Comparison of ENCODE assay signal across 7 cellular contexts in genomic region chr10:98170249-98171117, GRCh38. TPM values are rescaled to one million over a fixed set of nuclear protein-coding genes. Genes with fewer than 3 reads are reported as not detected.
DNase-seq lines count a peak whose midpoint lies in the region; ATAC-seq and TF ChIP-seq lines count a peak whose summit lies in the region.

No MANE protein-coding gene starts in this region.

- H3K27me3 ChIP-seq in prostate gland (replicated peaks; ENCODE audit: insufficient read depth): no peaks in the 10 kb centered on the region

- H3K27ac Mint-ChIP-seq in Calu3 (ENCODE audit: unreplicated experiment): no peak overlapping the region
- H3K27ac Mint-ChIP-seq in activated CD4-positive, alpha-beta T cell treated with anti-CD3 and anti-CD28 coated beads, Interleukin-2, amount 10 ng/mL, durations not matched to agents 24 days and 14 days: no peak overlapping the region

- H3K4me3 Mint-ChIP-seq in Calu3 (ENCODE audit: low read depth, unreplicated experiment): no peak overlapping the region
- H3K4me3 Mint-ChIP-seq in activated CD4-positive, alpha-beta T cell treated with anti-CD3 and anti-CD28 coated beads, Interleukin-2, amount 10 ng/mL, durations not matched to agents 24 days and 14 days: no peak overlapping the region

- no peaks in the 10 kb centered on the region for H3K9me3 Mint-ChIP-seq in Calu3 (ENCODE audit: low read depth, unreplicated experiment)
- H3K9me3 Mint-ChIP-seq in activated CD4-positive, alpha-beta T cell treated with anti-CD3 and anti-CD28 coated beads, Interleukin-2, amount 10 ng/mL, durations not matched to agents 24 days and 14 days: no peaks in the 10 kb centered on the region

- TF ChIP-seq CTCF in Calu3 (IDR thresholded peaks at IDR 0.05; ENCODE audit: unreplicated experiment): peak; percentile 47
- TF ChIP-seq CTCF in prostate gland (IDR thresholded peaks at IDR 0.05): peak; percentile 29 to 75 (median 74)

- no peak for TF ChIP-seq POLR2A in prostate gland (IDR thresholded peaks at IDR 0.05)

- no peaks in the 10 kb centered on the region for H3K4me1 Mint-ChIP-seq in Calu3 (ENCODE audit: low read depth, unreplicated experiment)
- peaks cover 5% of the 10 kb centered on the region for H3K4me1 Mint-ChIP-seq in activated CD4-positive, alpha-beta T cell treated with anti-CD3 and anti-CD28 coated beads, Interleukin-2, amount 10 ng/mL, durations not matched to agents 24 days and 14 days

- H3K4me1 ChIP-seq in prostate gland (replicated peaks): no peaks in the 10 kb centered on the region

- no peak overlapping the region for H3K4me3 ChIP-seq in prostate gland

- BruUV-seq in Calu3 (replicated peaks; lab: Mats Ljungman, UMichigan): no TSS peak

- CTCF ChIA-PET in Calu3 (lab: Charles Lee): interaction anchor here (0.7 to 1.6 kb wide), 3 partner anchors 36 to 139 kb away, joined by 3 to 8 read pairs (median 4); partner anchors contain the start of gene R3HCC1L

- no peaks in the 10 kb centered on the region for H3K27me3 Mint-ChIP-seq in Calu3 (ENCODE audit: unreplicated experiment)
- no peaks in the 10 kb centered on the region for H3K27me3 Mint-ChIP-seq in activated CD4-positive, alpha-beta T cell treated with anti-CD3 and anti-CD28 coated beads, Interleukin-2, amount 10 ng/mL, durations not matched to agents 24 days and 14 days

- DNase-seq in Calu3 (peak; percentile 40), MV-4-11 (lab: John Stamatoyannopoulos, UW) (peak; percentile 23), globus pallidus (ENCODE audit: low spot score) (peak; percentile 31), prostate gland (ENCODE audit: low spot score) (peak; percentile 49)
- peak; percentile 76 for DNase-seq in activated CD4-positive, alpha-beta T cell treated with anti-CD3 and anti-CD28 coated beads, Interleukin-2, amount 10 ng/mL, durations not matched to agents 24 days and 14 days

- no peaks in the 10 kb centered on the region for H3K36me3 ChIP-seq in prostate gland

- H3K27ac ChIP-seq in prostate gland: no peak overlapping the region

- H3K9me3 ChIP-seq in prostate gland: no peaks in the 10 kb centered on the region

- intact Hi-C loops in Calu3 (cut with micrococcal nuclease; ENCODE audit: unreplicated experiment) (loop anchor here (5.0 kb wide), 1 partner anchor 137 kb away; no protein-coding TSS in a partner anchor), prostate gland (cut with DNase I) (loop anchor here (1.0 kb wide), 1 partner anchor 139 kb away; no protein-coding TSS in a partner anchor)
- intact Hi-C loops in activated CD4-positive, alpha-beta T cell treated with anti-CD3 and anti-CD28 coated beads, Interleukin-2, amount 10 ng/mL, durations not matched to agents 24 days and 14 days (cut with micrococcal nuclease): loop anchor here (10.0 kb wide), 1 partner anchor 74 kb away; no protein-coding TSS in a partner anchor

- H3K36me3 Mint-ChIP-seq in Calu3 (ENCODE audit: insufficient read depth, unreplicated experiment): no peaks in the 10 kb centered on the region
- peaks cover 29% of the 10 kb centered on the region for H3K36me3 Mint-ChIP-seq in activated CD4-positive, alpha-beta T cell treated with anti-CD3 and anti-CD28 coated beads, Interleukin-2, amount 10 ng/mL, durations not matched to agents 24 days and 14 days (ENCODE audit: low read depth)

- WGBS in prostate gland: 43% methylated on average over 3 of the region's 3 CpGs

- ATAC-seq in GM18868 (IDR thresholded peaks at IDR 0.05; ENCODE audit: unreplicated experiment): peak; percentile 65
- ATAC-seq in GM18907 (IDR thresholded peaks at IDR 0.05; ENCODE audit: unreplicated experiment): no peak

RNA-seq across cellular contexts. Expression of gene R3HCC1L, which starts 36.0 kb away (rescaled TPM):
- total RNA-seq in Calu3 (2022): 11.8 and 12.4 TPM in 2 replicates
- total RNA-seq in activated CD4-positive, alpha-beta T cell treated with anti-CD3 and anti-CD28 coated beads, Interleukin-2, amount 10 ng/mL, durations not matched to agents 24 days and 14 days: 17.6 and 19.3 TPM in 2 replicates
- total RNA-seq in prostate gland: 10 to 100 TPM; 14.2 to 26.0 TPM

Comparison
In these comparisons a context has a peak if more than half of its experiments do, and no peak if none do; other contexts are left out.
1. DNase-seq: peak in every context shown above with its lines; median percentile 76 in activated CD4-positive, alpha-beta T cell treated with anti-CD3 and anti-CD28 coated beads, Interleukin-2, amount 10 ng/mL, durations not matched to agents 24 days and 14 days; 49 in prostate gland; 40 in Calu3; 31 in globus pallidus; 23 in MV-4-11.